ENCODE assay signal across 9 cellular contexts in genomic region chr19:39995794-39996193, GRCh38. TPM values are rescaled to one million over a fixed set of nuclear protein-coding genes. Genes with fewer than 3 reads are reported as not detected.
DNase-seq lines count a peak whose midpoint lies in the region; ATAC-seq lines count a peak whose summit lies in the region.
"Had no signal": no experiment of that assay in that cellular context is flagged by ENCODE, and none has a peak within 500 bp of the region (broad histone marks: within the 10 kb centered on the region; RNA-seq: fewer than 3 reads in every experiment).

No MANE protein-coding gene starts in this region.

- no peak overlapping the region for H3K9ac ChIP-seq in iPS-15b (ENCODE audit: low read depth, low read length)
- peak overlapping the region in 1 of 5 donors; percentile 98 for H3K9ac ChIP-seq in subcutaneous abdominal adipose tissue (ENCODE audit: low read length in 5 of 5)

- H3K9me3 ChIP-seq in iPS-15b (ENCODE audit: control insufficient read depth, insufficient read depth, low read length), result peaks cover 6% of the 10 kb centered on the region
- H3K9me3 ChIP-seq in subcutaneous abdominal adipose tissue (ENCODE audit: control insufficient read depth in 5 of 5, low read length in 5 of 5), result peaks cover 0 to 9% (median 0%) of the 10 kb centered on the region in 5 donors

- H3K36me3 ChIP-seq in iPS-15b (ENCODE audit: control insufficient read depth, insufficient read depth, low read length) (no peaks in the 10 kb centered on the region), subcutaneous abdominal adipose tissue (ENCODE audit: control insufficient read depth in 5 of 5, insufficient read depth in 5 of 5, low read length in 5 of 5) (peaks cover 0 to 7% (median 0%) of the 10 kb centered on the region in 5 donors)

- H3K27ac Mint-ChIP-seq in activated naive CD4-positive, alpha-beta T cell treated with anti-CD3 and anti-CD28 coated beads, Interleukin-2, amount 50 U/mL, for 24 hours, result peak overlapping the region; percentile 36
- peak overlapping the region; percentile 54 for H3K27ac Mint-ChIP-seq in activated CD4-positive, alpha-beta memory T cell treated with anti-CD3 and anti-CD28 coated beads for 36 hours

- H3K36me3 Mint-ChIP-seq in activated naive CD4-positive, alpha-beta T cell treated with anti-CD3 and anti-CD28 coated beads, Interleukin-2, amount 50 U/mL, for 24 hours, result peaks cover 10% of the 10 kb centered on the region
- peaks cover 28% of the 10 kb centered on the region for H3K36me3 Mint-ChIP-seq in activated CD4-positive, alpha-beta memory T cell treated with anti-CD3 and anti-CD28 coated beads for 36 hours

- peak overlapping the region; percentile 95 for H3K4me3 ChIP-seq in iPS-15b (ENCODE audit: low read depth, low read length)
- H3K4me3 ChIP-seq in subcutaneous abdominal adipose tissue (ENCODE audit: low read depth in 1 of 5, low read length in 5 of 5), result peak overlapping the region in 4 of 5 donors; percentile 86 to 91 (median 90)

- POLR2A ChIA-PET in activated CD4-positive, alpha-beta memory T cell treated with anti-CD3 and anti-CD28 coated beads for 36 hours (lab: Charles Lee), result interaction anchor here (1.3 to 2.5 kb wide), 3 partner anchors 25 to 149 kb away, joined by 3 to 31 read pairs (median 5); partner anchors contain the start of gene PSMC4

- peaks cover 57% of the 10 kb centered on the region for H3K4me1 Mint-ChIP-seq in activated naive CD4-positive, alpha-beta T cell treated with anti-CD3 and anti-CD28 coated beads, Interleukin-2, amount 50 U/mL, for 24 hours
- peaks cover 45% of the 10 kb centered on the region for H3K4me1 Mint-ChIP-seq in activated CD4-positive, alpha-beta memory T cell treated with anti-CD3 and anti-CD28 coated beads for 36 hours (ENCODE audit: low read depth)

- peaks cover 5% of the 10 kb centered on the region for H3K9me3 Mint-ChIP-seq in activated naive CD4-positive, alpha-beta T cell treated with anti-CD3 and anti-CD28 coated beads, Interleukin-2, amount 50 U/mL, for 24 hours
- peaks cover 21% of the 10 kb centered on the region for H3K9me3 Mint-ChIP-seq in activated CD4-positive, alpha-beta memory T cell treated with anti-CD3 and anti-CD28 coated beads for 36 hours

- peak overlapping the region; percentile 97 for H3K4me3 Mint-ChIP-seq in activated naive CD4-positive, alpha-beta T cell treated with anti-CD3 and anti-CD28 coated beads, Interleukin-2, amount 50 U/mL, for 24 hours
- H3K4me3 Mint-ChIP-seq in activated CD4-positive, alpha-beta memory T cell treated with anti-CD3 and anti-CD28 coated beads for 36 hours, result peak overlapping the region; percentile 98

- H3K27me3 Mint-ChIP-seq in activated naive CD4-positive, alpha-beta T cell treated with anti-CD3 and anti-CD28 coated beads, Interleukin-2, amount 50 U/mL, for 24 hours, result no peaks in the 10 kb centered on the region
- no peaks in the 10 kb centered on the region for H3K27me3 Mint-ChIP-seq in activated CD4-positive, alpha-beta memory T cell treated with anti-CD3 and anti-CD28 coated beads for 36 hours

- CTCF ChIA-PET in activated CD4-positive, alpha-beta memory T cell treated with anti-CD3 and anti-CD28 coated beads for 36 hours (lab: Charles Lee), result interaction anchor here (2.9 kb wide), 1 partner anchor 26 kb away, joined by 17 read pairs; the partner anchor contains the start of gene PSMC4

- DNase-seq in activated naive CD4-positive, alpha-beta T cell treated with Interleukin-2 at 50 U/mL for 16 hours, result no peak
- DNase-seq in activated CD4-positive, alpha-beta memory T cell treated with anti-CD3 and anti-CD28 coated beads for 36 hours, result no peak
- DNase-seq in putamen (ENCODE audit: low spot score), result no peak
- DNase-seq: T1000 had no signal

- intact Hi-C loops in activated CD4-positive, alpha-beta memory T cell treated with anti-CD3 and anti-CD28 coated beads for 36 hours (cut with micrococcal nuclease), result loop anchor here (2.0 to 10.0 kb wide), 4 partner anchors 59 to 321 kb away; partner anchors contain the start of genes AKT2 and ZNF780A

- H3K4me1 ChIP-seq in iPS-15b (ENCODE audit: control insufficient read depth, insufficient read depth, low read length) (no peaks in the 10 kb centered on the region), subcutaneous abdominal adipose tissue (ENCODE audit: control insufficient read depth in 5 of 5, insufficient read depth in 5 of 5, low read length in 5 of 5) (peaks cover 0 to 22% (median 17%) of the 10 kb centered on the region in 5 donors)

- H3K27ac ChIP-seq in subcutaneous abdominal adipose tissue (ENCODE audit: low read depth, low read length), result no peak overlapping the region

- no peak for ATAC-seq in HG02870 (IDR thresholded peaks at IDR 0.05; ENCODE audit: unreplicated experiment)
- no peak for ATAC-seq in GM19397 (IDR thresholded peaks at IDR 0.05; ENCODE audit: unreplicated experiment)

- H3K27me3 ChIP-seq in iPS-15b (ENCODE audit: control insufficient read depth, insufficient read depth, low read length), result no peaks in the 10 kb centered on the region
- H3K27me3 ChIP-seq in subcutaneous abdominal adipose tissue (ENCODE audit: control insufficient read depth in 5 of 5, insufficient read depth in 4 of 5, low read length in 5 of 5), result no peaks in the 10 kb centered on the region

RNA-seq across cellular contexts. Expression of gene ZNF546, which starts 1.1 kb away (rescaled TPM):
- 1 to 10 TPM; 4.2 to 5.5 TPM for total RNA-seq in activated CD4-positive, alpha-beta memory T cell treated with anti-CD3 and anti-CD28 coated beads for 36 hours

RNA-seq across cellular contexts. Expression of gene PSMC4, which starts 24.8 kb away (rescaled TPM):
- total RNA-seq in activated CD4-positive, alpha-beta memory T cell treated with anti-CD3 and anti-CD28 coated beads for 36 hours, result 100 to 1,000 TPM; 105 to 107 TPM
